8 cellular contexts compared by ENCODE assay signal in genomic region chr16:29820730-29821662, GRCh38. TPM values are rescaled to one million over a fixed set of nuclear protein-coding genes. Genes with fewer than 3 reads are reported as not detected.
DNase-seq lines count a peak whose midpoint lies in the region; ATAC-seq and TF ChIP-seq lines count a peak whose summit lies in the region.

No MANE protein-coding gene starts in this region.

- H3K4me3 ChIP-seq in A673 (ENCODE audit: low read depth, low read length, poor library complexity, severe bottlenecking) = peak overlapping the region; percentile 31
- peak overlapping the region; percentile 81 for H3K4me3 ChIP-seq in right cardiac atrium (ENCODE audit: low read length)

- H3K27me3 ChIP-seq in A673 (replicated peaks; ENCODE audit: insufficient read depth, low read depth, low read length, poor library complexity) (no peaks in the 10 kb centered on the region), right cardiac atrium (ENCODE audit: control insufficient read depth, insufficient read depth) (no peaks in the 10 kb centered on the region)

- no TSS peak for BruUV-seq in A673 (replicated peaks; lab: Mats Ljungman, UMichigan)

- DNase-seq in A673 (ENCODE audit: low spot score) (no peak), right cardiac atrium (peak; percentile 66 to 85 (median 74)), GF-D8 (lab: John Stamatoyannopoulos, UW) (no peak), amniotic stem cell (lab: John Stamatoyannopoulos, UW) (no peak)
- DNase-seq in activated naive CD4-positive, alpha-beta T cell treated with anti-CD3 and anti-CD28 coated beads, Interleukin-2, amount 10 ng/mL, durations not matched to agents 7 days and 5 days = peak; percentile 70
- DNase-seq in stimulated activated effector memory CD8-positive, alpha-beta T cell treated with anti-CD3 and anti-CD28 coated beads, Interleukin-12 subunit alpha, Interleukin-12 subunit beta, amount 100 ng/mL, for 72 hours (ENCODE audit: low spot score in 2 of 2) = peak; percentile 34 to 76

- WGBS in right cardiac atrium = 30% methylated on average over 11 of the region's 11 CpGs

- H3K27ac Mint-ChIP-seq in activated naive CD4-positive, alpha-beta T cell treated with anti-CD3 and anti-CD28 coated beads, Interleukin-2, amount 10 ng/mL, durations not matched to agents 7 days and 5 days = peak overlapping the region; percentile 95
- H3K27ac Mint-ChIP-seq in stimulated activated effector memory CD8-positive, alpha-beta T cell treated with anti-CD3 and anti-CD28 coated beads, Interleukin-12 subunit alpha, Interleukin-12 subunit beta, amount 100 ng/mL, for 72 hours = peak overlapping the region; percentile 90

- POLR2A ChIA-PET in A673 (lab: Charles Lee; ENCODE audit: low non-redundant PET) = no interaction called here

- H3K27ac ChIP-seq in A673 (ENCODE audit: low read depth, low read length, poor library complexity, severe bottlenecking) (peak overlapping the region; percentile 39), KOPT-K1 (ENCODE audit: low read depth, low read length, poor library complexity, severe bottlenecking) (peak overlapping the region; percentile 61), right cardiac atrium (ENCODE audit: low read length) (peak overlapping the region; percentile 82)

- peaks cover 80% of the 10 kb centered on the region for H3K4me1 Mint-ChIP-seq in activated naive CD4-positive, alpha-beta T cell treated with anti-CD3 and anti-CD28 coated beads, Interleukin-2, amount 10 ng/mL, durations not matched to agents 7 days and 5 days
- H3K4me1 Mint-ChIP-seq in stimulated activated effector memory CD8-positive, alpha-beta T cell treated with anti-CD3 and anti-CD28 coated beads, Interleukin-12 subunit alpha, Interleukin-12 subunit beta, amount 100 ng/mL, for 72 hours = peaks cover 75% of the 10 kb centered on the region

- ATAC-seq in GM18873 (IDR thresholded peaks at IDR 0.05; ENCODE audit: low FRiP score, unreplicated experiment) (peak; percentile 38), right cardiac atrium (peak; percentile 18 to 19)
- ATAC-seq in stimulated activated effector memory CD8-positive, alpha-beta T cell treated with anti-CD3 and anti-CD28 coated beads, Interleukin-12 subunit alpha, Interleukin-12 subunit beta, amount 100 ng/mL, for 72 hours = peak; percentile 60

- H3K36me3 Mint-ChIP-seq in activated naive CD4-positive, alpha-beta T cell treated with anti-CD3 and anti-CD28 coated beads, Interleukin-2, amount 10 ng/mL, durations not matched to agents 7 days and 5 days = peaks cover 47% of the 10 kb centered on the region
- peaks cover 72% of the 10 kb centered on the region for H3K36me3 Mint-ChIP-seq in stimulated activated effector memory CD8-positive, alpha-beta T cell treated with anti-CD3 and anti-CD28 coated beads, Interleukin-12 subunit alpha, Interleukin-12 subunit beta, amount 100 ng/mL, for 72 hours

- H3K36me3 ChIP-seq in A673 (ENCODE audit: insufficient read depth, low read length, poor library complexity, severe bottlenecking) (peaks cover 22% of the 10 kb centered on the region), KOPT-K1 (ENCODE audit: insufficient read depth, low read length) (peaks cover 36% of the 10 kb centered on the region)

- no peaks in the 10 kb centered on the region for H3K9me3 Mint-ChIP-seq in activated naive CD4-positive, alpha-beta T cell treated with anti-CD3 and anti-CD28 coated beads, Interleukin-2, amount 10 ng/mL, durations not matched to agents 7 days and 5 days
- H3K9me3 Mint-ChIP-seq in stimulated activated effector memory CD8-positive, alpha-beta T cell treated with anti-CD3 and anti-CD28 coated beads, Interleukin-12 subunit alpha, Interleukin-12 subunit beta, amount 100 ng/mL, for 72 hours = no peaks in the 10 kb centered on the region

- no peak for TF ChIP-seq CTCF in A673 (conservative IDR thresholded peaks at IDR 0.05; ENCODE audit: low read depth, low read length)

- H3K4me3 Mint-ChIP-seq in activated naive CD4-positive, alpha-beta T cell treated with anti-CD3 and anti-CD28 coated beads, Interleukin-2, amount 10 ng/mL, durations not matched to agents 7 days and 5 days = peak overlapping the region; percentile 92
- H3K4me3 Mint-ChIP-seq in stimulated activated effector memory CD8-positive, alpha-beta T cell treated with anti-CD3 and anti-CD28 coated beads, Interleukin-12 subunit alpha, Interleukin-12 subunit beta, amount 100 ng/mL, for 72 hours = peak overlapping the region; percentile 97

- H3K4me1 ChIP-seq in A673 (ENCODE audit: insufficient read depth, low read length, poor library complexity, severe bottlenecking) (peaks cover 47% of the 10 kb centered on the region), right cardiac atrium (ENCODE audit: control insufficient read depth, insufficient read depth, low read length) (peaks cover 15% of the 10 kb centered on the region)

- intact Hi-C loops in A673 (cut with micrococcal nuclease; ENCODE audit: unreplicated experiment) = no loop called here
- intact Hi-C loops in right cardiac atrium (cut with DNase I) = no loop called here

- CTCF ChIA-PET in A673 (lab: Charles Lee) = interaction anchor here (1.0 to 1.4 kb wide), 2 partner anchors 27 to 28 kb away, joined by 3 to 4 read pairs; no protein-coding TSS in a partner anchor
- CTCF ChIA-PET in activated naive CD4-positive, alpha-beta T cell treated with anti-CD3 and anti-CD28 coated beads, Interleukin-2, amount 10 ng/mL, durations not matched to agents 7 days and 5 days (lab: Charles Lee) = interaction anchor here (7.8 to 9.2 kb wide), 2 partner anchors 14 to 28 kb away, joined by 59 to 103 read pairs; partner anchors contain the start of gene MAZ

- no peaks in the 10 kb centered on the region for H3K27me3 Mint-ChIP-seq in activated naive CD4-positive, alpha-beta T cell treated with anti-CD3 and anti-CD28 coated beads, Interleukin-2, amount 10 ng/mL, durations not matched to agents 7 days and 5 days

- H3K9me3 ChIP-seq in A673 (ENCODE audit: low read depth, low read length, poor library complexity, severe bottlenecking) (no peaks in the 10 kb centered on the region), KOPT-K1 (ENCODE audit: insufficient read depth, low read length, poor library complexity, severe bottlenecking) (no peaks in the 10 kb centered on the region), right cardiac atrium (ENCODE audit: control insufficient read depth, low read length) (no peaks in the 10 kb centered on the region)

RNA-seq across cellular contexts. Expression of gene MVP, which starts 0.7 kb away (rescaled TPM):
- total RNA-seq in A673 (2021) = 5.6 and 7.1 TPM in 2 replicates
- 10 to 100 TPM; 48.2 to 73.9 (median 64.0) TPM for total RNA-seq in right cardiac atrium
- polyA plus RNA-seq in right cardiac atrium = 50.6 TPM

RNA-seq across cellular contexts. Expression of gene PAGR1, which starts 5.0 kb away (rescaled TPM):
- total RNA-seq in A673 (2021) = 47.4 and 50.0 TPM in 2 replicates
- total RNA-seq in right cardiac atrium = 10 to 100 TPM; 13.7 to 20.3 (median 15.2) TPM
- 33.8 TPM for polyA plus RNA-seq in right cardiac atrium

RNA-seq across cellular contexts. Expression of gene PRRT2, which starts 9.0 kb away (rescaled TPM):
- total RNA-seq in A673 (2021) (9.0 TPM in 2 replicates), right cardiac atrium (1 to 10 TPM; 2.5 to 5.0 (median 4.4) TPM)
- polyA plus RNA-seq in right cardiac atrium = 4.8 TPM

RNA-seq across cellular contexts. Expression of gene MAZ, which starts 14.7 kb away (rescaled TPM):
- total RNA-seq in A673 (2021) (457 and 516 TPM in 2 replicates), right cardiac atrium (100 to 1,000 TPM in 3 of 4 donors, 10 to 100 TPM in 1; 82.3 to 113 (median 104) TPM)
- 69.3 TPM for polyA plus RNA-seq in right cardiac atrium

RNA-seq across cellular contexts. Expression of gene KIF22, which starts 30.4 kb away (rescaled TPM):
- total RNA-seq in A673 (2021) (171 and 186 TPM in 2 replicates), right cardiac atrium (10 to 100 TPM; 19.0 to 53.8 (median 41.6) TPM)
- 89.6 TPM for polyA plus RNA-seq in right cardiac atrium

Comparison
In these comparisons a context has a peak if more than half of its experiments do, and no peak if none do; other contexts are left out.
1. DNase-seq: peak in activated naive CD4-positive, alpha-beta T cell treated with anti-CD3 and anti-CD28 coated beads, Interleukin-2, amount 10 ng/mL, durations not matched to agents 7 days and 5 days (single experiment), right cardiac atrium (3 of 3) and stimulated activated effector memory CD8-positive, alpha-beta T cell treated with anti-CD3 and anti-CD28 coated beads, Interleukin-12 subunit alpha, Interleukin-12 subunit beta, amount 100 ng/mL, for 72 hours (2 of 2); none in A673 (single experiment), GF-D8 (single experiment) and amniotic stem cell (single experiment).
2. Peak in every context shown above with its lines, with median percentiles within 50 percentile points of each other: H3K27ac ChIP-seq and ATAC-seq.